In genomic region chr2:25790074-25790473, GRCh38 we compare ENCODE assay signal across 2 cellular contexts.
TF ChIP-seq lines count a peak whose summit lies in the region.

No MANE protein-coding gene starts in this region.

TF ChIP-seq in HepG2, 621 proteins besides CTCF, POLR2A, EP300 and RAD21:
- TF ChIP-seq HNRNPK (IDR thresholded peaks at IDR 0.05; ENCODE audit: low read depth, low read length, poor library complexity, severe bottlenecking) = peak; percentile 73
- TF ChIP-seq ATM (IDR thresholded peaks at IDR 0.05; ENCODE audit: borderline replicate concordance) = no peak
TF ChIP-seq in HepG2: peak in this region for 1.

TF ChIP-seq in IMR-90, 13 proteins besides CTCF, POLR2A, EP300 and RAD21:
- TF ChIP-seq RFX5 (IDR thresholded peaks at IDR 0.05; ENCODE audit: low read depth, low read length) = no peak
- TF ChIP-seq MAZ (IDR thresholded peaks at IDR 0.05; ENCODE audit: borderline replicate concordance, low read depth, low read length) = no peak
- no peak for TF ChIP-seq NFE2L2 (IDR thresholded peaks at IDR 0.05; ENCODE audit: low read depth, low read length)
- TF ChIP-seq CEBPB (IDR thresholded peaks at IDR 0.05; ENCODE audit: low read depth, low read length) = no peak
- TF ChIP-seq BHLHE40 (IDR thresholded peaks at IDR 0.05; ENCODE audit: low read depth, low read length) = no peak
- no peak for TF ChIP-seq MXI1 (IDR thresholded peaks at IDR 0.05; ENCODE audit: borderline replicate concordance, low read depth, low read length)
- no peak for TF ChIP-seq SMC3 (IDR thresholded peaks at IDR 0.05; ENCODE audit: low read depth, low read length)
- TF ChIP-seq MAFK (IDR thresholded peaks at IDR 0.05; ENCODE audit: low read depth, low read length) = no peak
- TF ChIP-seq CHD1 (IDR thresholded peaks at IDR 0.05; ENCODE audit: low read depth, low read length) = no peak
- TF ChIP-seq FOS (IDR thresholded peaks at IDR 0.05; ENCODE audit: low read depth, low read length) = no peak
- no peak for TF ChIP-seq USF2 (IDR thresholded peaks at IDR 0.05; ENCODE audit: low read depth, low read length)
- TF ChIP-seq RCOR1 (IDR thresholded peaks at IDR 0.05; ENCODE audit: insufficient replicate concordance, low read length) = no peak
- TF ChIP-seq ELK1 (IDR thresholded peaks at IDR 0.05; ENCODE audit: borderline replicate concordance, low read depth, low read length) = no peak
